8 cellular contexts compared by ENCODE assay signal in the genomic region with DNA sequence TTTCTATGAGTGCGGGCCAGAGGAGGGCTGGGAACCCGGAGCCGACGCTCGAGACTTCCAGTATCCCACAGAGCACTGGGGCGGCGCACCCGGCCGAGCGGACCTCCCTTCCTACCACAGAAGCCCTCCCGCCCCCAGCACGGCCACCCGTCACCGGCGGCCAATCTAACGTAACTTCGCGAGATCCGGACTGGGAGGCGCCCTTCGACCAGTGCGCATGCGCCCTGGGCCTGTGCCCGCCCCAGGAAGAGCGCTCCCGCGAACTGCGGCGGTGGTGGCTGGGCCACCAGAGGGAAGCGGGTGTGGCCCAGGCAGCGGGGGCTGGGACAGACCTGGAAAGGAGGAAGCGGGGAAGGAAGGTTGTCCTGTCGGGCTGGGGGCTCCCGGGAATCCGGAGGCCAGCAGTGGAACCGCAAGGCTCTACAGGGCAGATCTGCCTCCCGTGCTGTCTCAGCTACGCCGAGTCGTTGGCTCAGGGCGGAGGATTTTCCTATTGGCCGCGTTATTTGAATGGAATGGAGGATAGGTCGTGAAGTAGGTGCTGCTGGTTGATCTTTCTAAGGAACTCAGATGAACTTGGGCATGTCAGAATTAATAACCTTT. TPM values are rescaled to one million over a fixed set of nuclear protein-coding genes. Genes with fewer than 3 reads are reported as not detected.
A peak's percentile ranks its signal among the peaks of the same experiment; 100 is the strongest.
DNase-seq lines count a peak whose midpoint lies in the region; ATAC-seq lines count a peak whose summit lies in the region.

A gene (minus strand): TSS at position 77 of the 603 bp plus-strand sequence. CDS start 166 bp downstream, outside the sequence.

- H3K36me3 ChIP-seq in BLaER1 treated with 17β-estradiol and CSF1 and Interleukin-3, amounts not matched to agents 10 nM and 100 nM: peaks cover 0 to 7% (median 4%) of the 10 kb centered on the region in 11 experiments; a peak in 7 of 22 replicates

- peaks cover 31 to 57% (median 40%) of the 10 kb centered on the region in 10 experiments for H3K4me1 ChIP-seq in BLaER1 treated with 17β-estradiol and CSF1 and Interleukin-3, amounts not matched to agents 10 nM and 100 nM

- H3K27me3 ChIP-seq in BLaER1 treated with 17β-estradiol and CSF1 and Interleukin-3, amounts not matched to agents 10 nM and 100 nM: no peaks in the 10 kb centered on the region

- peak within 1 kb of the TSS; percentile 75 to 96 (median 85) for H3K4me2 ChIP-seq in BLaER1 treated with 17β-estradiol and CSF1 and Interleukin-3, amounts not matched to agents 10 nM and 100 nM

- no peaks in the 10 kb centered on the region for H3K9me3 ChIP-seq in BLaER1 treated with 17β-estradiol and CSF1 and Interleukin-3, amounts not matched to agents 10 nM and 100 nM (replicated peaks in 1 of 11)

- DNase-seq in NCI-H69 (lab: John Stamatoyannopoulos, UW) (peak; percentile 99), dedifferentiated amniotic fluid mesenchymal stem cell (ENCODE audit: extremely low spot score) (peak; percentile 94), left lobe of liver (ENCODE audit: low spot score) (peak; percentile 98)
- peak; percentile 92 for DNase-seq in activated CD4-positive, alpha-beta T cell treated with anti-CD3 and anti-CD28 coated beads, Interleukin-2, amount 50 U/mL, for 1 hour
- DNase-seq in stimulated activated CD4-positive, alpha-beta T cell treated with anti-CD3 and anti-CD28 coated beads, Interleukin-2, amount 100 ng/mL, for 4 hours (ENCODE audit: low read depth): peak; percentile 88

- H3K27ac ChIP-seq in BLaER1 treated with 17β-estradiol and CSF1 and Interleukin-3, amounts not matched to agents 10 nM and 100 nM: peak within 1 kb of the TSS; percentile 96 to 99 (median 97)

- H4K20me1 ChIP-seq in BLaER1 treated with 17β-estradiol and CSF1 and Interleukin-3, amounts not matched to agents 10 nM and 100 nM: peaks cover 20 to 45% (median 38%) of the 10 kb centered on the region in 11 experiments

- H3K9ac ChIP-seq in BLaER1 treated with 17β-estradiol and CSF1 and Interleukin-3, amounts not matched to agents 10 nM and 100 nM: peak within 1 kb of the TSS; percentile 96 to 99 (median 98)

- peak within 1 kb of the TSS; percentile 93 to 99 (median 96) for H3K4me3 ChIP-seq in BLaER1 treated with 17β-estradiol and CSF1 and Interleukin-3, amounts not matched to agents 10 nM and 100 nM

- ATAC-seq in GM19328 (IDR thresholded peaks at IDR 0.05; ENCODE audit: unreplicated experiment) (peak; percentile 78), HG03520 (IDR thresholded peaks at IDR 0.05; ENCODE audit: unreplicated experiment) (peak; percentile 86), left lobe of liver (peak; percentile 94)

RNA-seq across cellular contexts. Expression of the gene that starts here (rescaled TPM):
- total RNA-seq in left lobe of liver: 15.6 TPM

Comparison
In these comparisons a context has a peak if more than half of its experiments do, and no peak if none do; other contexts are left out.
1. Peak in every context shown above with its lines: DNase-seq, ATAC-seq, H3K4me3 ChIP-seq and H3K27ac ChIP-seq.